ENCODE assay signal across 2 cellular contexts in genomic region chr22:37626556-37627075, GRCh38.
TF ChIP-seq lines count a peak whose summit lies in the region.

No MANE protein-coding gene starts in this region.

TF ChIP-seq in liver, 16 proteins besides CTCF, POLR2A, EP300 and RAD21:
- TF ChIP-seq REST (IDR thresholded peaks at IDR 0.05) (no peak), MAX (IDR thresholded peaks at IDR 0.05) (no peak), FOXA1 (IDR thresholded peaks at IDR 0.05) (no peak), RXRA (IDR thresholded peaks at IDR 0.05) (no peak), ATF3 (IDR thresholded peaks at IDR 0.05) (no peak), NR2F2 (IDR thresholded peaks at IDR 0.05) (no peak), HNF4G (IDR thresholded peaks at IDR 0.05) (no peak), JUND (IDR thresholded peaks at IDR 0.05) (no peak), ZBTB33 (IDR thresholded peaks at IDR 0.05) (no peak), HNF4A (conservative IDR thresholded peaks at IDR 0.05) (no peak), SP1 (IDR thresholded peaks at IDR 0.05) (no peak), YY1 (IDR thresholded peaks at IDR 0.05) (no peak)
TF ChIP-seq in liver: peak in this region for 0.

TF ChIP-seq in HepG2, 621 proteins besides CTCF, POLR2A, EP300 and RAD21:
- TF ChIP-seq ATF7-NPFF (CRISPR knock-in tag; IDR thresholded peaks at IDR 0.05; ENCODE audit: low read depth) (no peak), NFE2L1 (CRISPR knock-in tag; IDR thresholded peaks at IDR 0.05; ENCODE audit: borderline replicate concordance) (no peak), KLF15 (CRISPR knock-in tag; IDR thresholded peaks at IDR 0.05; ENCODE audit: borderline replicate concordance) (no peak), MEIS1 (CRISPR knock-in tag; IDR thresholded peaks at IDR 0.05; ENCODE audit: borderline replicate concordance) (no peak), ZBTB7A (CRISPR knock-in tag; IDR thresholded peaks at IDR 0.05) (no peak), JARID2 (CRISPR knock-in tag; IDR thresholded peaks at IDR 0.05; ENCODE audit: insufficient replicate concordance) (no peak), ZSCAN9 (CRISPR knock-in tag; IDR thresholded peaks at IDR 0.05; ENCODE audit: borderline replicate concordance) (no peak)
